ENCODE assay signal across 32 cellular contexts in genomic region chr9:98201749-98202148, GRCh38.
"Had no signal": no experiment of that assay in that cellular context is flagged by ENCODE, and none has a peak within 500 bp of the region (broad histone marks: within the 10 kb centered on the region; RNA-seq: fewer than 3 reads in every experiment).

No MANE protein-coding gene starts in this region.

- H3K27me3 ChIP-seq: adrenal gland, body of pancreas, esophagus muscularis mucosa, foreskin keratinocyte, gastrocnemius medialis had no signal

- H3K36me3 Mint-ChIP-seq: activated CD4-positive, alpha-beta memory T cell treated with anti-CD3 and anti-CD28 coated beads for 36 hours; activated CD8-positive, alpha-beta memory T cell treated with anti-CD3 and anti-CD28 coated beads, Interleukin-2, amount 10 ng/mL, durations not matched to agents 7 days and 5 days; activated naive CD4-positive, alpha-beta T cell treated with anti-CD3 and anti-CD28 coated beads, Interleukin-2, amount 50 U/mL, for 24 hours; activated naive CD8-positive, alpha-beta T cell treated with anti-CD3 and anti-CD28 coated beads for 36 hours had no signal

- H3K9me3 ChIP-seq: adrenal gland, body of pancreas, esophagus muscularis mucosa, gastrocnemius medialis had no signal

- ATAC-seq: activated CD4-positive, alpha-beta T cell treated with anti-CD3 and anti-CD28 coated beads for 36 hours; activated CD8-positive, alpha-beta memory T cell treated with anti-CD3 and anti-CD28 coated beads, Interleukin-2, amount 10 ng/mL, durations not matched to agents 7 days and 5 days; activated CD8-positive, alpha-beta T cell treated with anti-CD3 and anti-CD28 coated beads, Interleukin-2, amount 10 ng/mL, durations not matched to agents 7 days and 5 days; body of pancreas; effector memory CD8-positive, alpha-beta T cell; foreskin keratinocyte; gastrocnemius medialis had no signal

- H3K4me1 ChIP-seq: adrenal gland, body of pancreas, gastrocnemius medialis had no signal

- H3K4me3 ChIP-seq: adrenal gland, body of pancreas, esophagus muscularis mucosa, gastrocnemius medialis had no signal

- DNase-seq: activated CD4-positive, alpha-beta memory T cell treated with anti-CD3 and anti-CD28 coated beads for 36 hours; activated CD4-positive, alpha-beta T cell treated with anti-CD3 and anti-CD28 coated beads for 36 hours; activated CD4-positive, alpha-beta T cell treated with anti-CD3 and anti-CD28 coated beads, Interleukin-2, amount 10 ng/mL, durations not matched to agents 24 days and 14 days; activated CD4-positive, CD25-positive, alpha-beta regulatory T cell; activated CD4-positive, CD25-positive, alpha-beta regulatory T cell treated with anti-CD3 and anti-CD28 coated beads, Interleukin-2, amount 50 U/mL, for 72 hours; activated CD8-positive, alpha-beta memory T cell treated with anti-CD3 and anti-CD28 coated beads, Interleukin-2, amount 10 ng/mL, durations not matched to agents 7 days and 5 days; activated CD8-positive, alpha-beta memory T cell treated with anti-CD3 and anti-CD28 coated beads, Interleukin-2, amount 50 U/mL, for 4 hours; activated CD8-positive, alpha-beta T cell treated with anti-CD3 and anti-CD28 coated beads, Interleukin-2, amount 10 ng/mL, durations not matched to agents 7 days and 5 days; activated effector memory CD4-positive, alpha-beta T cell treated with anti-CD3 and anti-CD28 coated beads, Interleukin-2, amount 50 U/mL, for 16 hours; activated naive CD4-positive, alpha-beta T cell treated with anti-CD3 and anti-CD28 coated beads for 36 hours; activated naive CD8-positive, alpha-beta T cell treated with anti-CD3 and anti-CD28 coated beads for 36 hours; activated naive CD8-positive, alpha-beta T cell treated with anti-CD3 and anti-CD28 coated beads, Interleukin-2, amount 50 U/mL, for 24 hours; activated T-cell treated with anti-CD3 and anti-CD28 coated beads, Interleukin-2, amount 50 U/mL, for 1 hour; activated T-cell treated with anti-CD3 and anti-CD28 coated beads, Interleukin-2, amount 50 U/mL, for 48 hours; amygdala; aorta; body of pancreas; caudate nucleus; cortex of kidney; dermis blood vessel endothelial cell; effector CD4-positive, alpha-beta T cell; effector memory CD8-positive, alpha-beta T cell; erythroblast; foreskin keratinocyte; gastrocnemius medialis; glutamatergic neuron; T-helper 2 cell had no signal

- H3K36me3 ChIP-seq: adrenal gland, gastrocnemius medialis had no signal

- H3K9me3 Mint-ChIP-seq: activated CD4-positive, alpha-beta memory T cell treated with anti-CD3 and anti-CD28 coated beads for 36 hours; activated CD4-positive, alpha-beta T cell treated with anti-CD3 and anti-CD28 coated beads, Interleukin-2, amount 10 ng/mL, durations not matched to agents 24 days and 14 days; activated naive CD4-positive, alpha-beta T cell treated with anti-CD3 and anti-CD28 coated beads for 36 hours; activated naive CD4-positive, alpha-beta T cell treated with anti-CD3 and anti-CD28 coated beads, Interleukin-2, amount 50 U/mL, for 24 hours; activated naive CD8-positive, alpha-beta T cell treated with anti-CD3 and anti-CD28 coated beads for 36 hours; activated naive CD8-positive, alpha-beta T cell treated with anti-CD3 and anti-CD28 coated beads, Interleukin-2, amount 50 U/mL, for 24 hours; activated T-helper 1 cell treated with anti-CD3 and anti-CD28 coated beads, Interleukin-12 subunit alpha, Interleukin-12 subunit beta, Interleukin-2, Interleukin-4 antibody, amounts not matched to agents 30 ng/mL and 10 ng/mL and 1 ng/mL, durations not matched to agents 14 hours and 24 hours and 36 hours; activated T-helper 2 cell treated with anti-CD3 and anti-CD28 coated beads, Interferon-gamma antibody, Interleukin-2, Interleukin-4, amounts not matched to agents 10 μg/mL and 5 μg/mL and 100 μg/mL, durations not matched to agents 14 hours and 24 hours and 36 hours; effector memory CD8-positive, alpha-beta T cell had no signal

- H3K27me3 Mint-ChIP-seq: activated CD4-positive, alpha-beta memory T cell treated with anti-CD3 and anti-CD28 coated beads for 36 hours; activated CD4-positive, alpha-beta T cell treated with anti-CD3 and anti-CD28 coated beads for 36 hours; activated CD4-positive, alpha-beta T cell treated with anti-CD3 and anti-CD28 coated beads, Interleukin-2, amount 10 ng/mL, durations not matched to agents 24 days and 14 days; activated CD8-positive, alpha-beta memory T cell treated with anti-CD3 and anti-CD28 coated beads, Interleukin-2, amount 10 ng/mL, durations not matched to agents 7 days and 5 days; activated naive CD4-positive, alpha-beta T cell treated with anti-CD3 and anti-CD28 coated beads, Interleukin-2, amount 50 U/mL, for 24 hours; activated naive CD8-positive, alpha-beta T cell treated with anti-CD3 and anti-CD28 coated beads for 36 hours; activated naive CD8-positive, alpha-beta T cell treated with anti-CD3 and anti-CD28 coated beads, Interleukin-2, amount 50 U/mL, for 24 hours; effector memory CD8-positive, alpha-beta T cell had no signal

- H3K4me1 Mint-ChIP-seq: activated naive CD8-positive, alpha-beta T cell treated with anti-CD3 and anti-CD28 coated beads, Interleukin-2, amount 50 U/mL, for 24 hours had no signal

- H3K27ac ChIP-seq: body of pancreas, esophagus muscularis mucosa, foreskin keratinocyte, gastrocnemius medialis had no signal

- H3K4me3 Mint-ChIP-seq: activated CD4-positive, alpha-beta memory T cell treated with anti-CD3 and anti-CD28 coated beads for 36 hours; activated CD4-positive, alpha-beta T cell treated with anti-CD3 and anti-CD28 coated beads for 36 hours; activated CD4-positive, alpha-beta T cell treated with anti-CD3 and anti-CD28 coated beads, Interleukin-2, amount 10 ng/mL, durations not matched to agents 24 days and 14 days; activated CD8-positive, alpha-beta memory T cell treated with anti-CD3 and anti-CD28 coated beads, Interleukin-2, amount 10 ng/mL, durations not matched to agents 7 days and 5 days; activated CD8-positive, alpha-beta T cell treated with anti-CD3 and anti-CD28 coated beads, Interleukin-2, amount 10 ng/mL, durations not matched to agents 7 days and 5 days; activated naive CD4-positive, alpha-beta T cell treated with anti-CD3 and anti-CD28 coated beads for 36 hours; activated naive CD4-positive, alpha-beta T cell treated with anti-CD3 and anti-CD28 coated beads, Interleukin-2, amount 50 U/mL, for 24 hours; activated naive CD8-positive, alpha-beta T cell treated with anti-CD3 and anti-CD28 coated beads for 36 hours; activated naive CD8-positive, alpha-beta T cell treated with anti-CD3 and anti-CD28 coated beads, Interleukin-2, amount 50 U/mL, for 24 hours; activated T-helper 1 cell treated with anti-CD3 and anti-CD28 coated beads, Interleukin-12 subunit alpha, Interleukin-12 subunit beta, Interleukin-2, Interleukin-4 antibody, amounts not matched to agents 30 ng/mL and 10 ng/mL and 1 ng/mL, durations not matched to agents 14 hours and 24 hours and 36 hours; effector memory CD8-positive, alpha-beta T cell had no signal

- H3K27ac Mint-ChIP-seq: activated CD4-positive, alpha-beta memory T cell treated with anti-CD3 and anti-CD28 coated beads for 36 hours; activated CD4-positive, alpha-beta T cell treated with anti-CD3 and anti-CD28 coated beads for 36 hours; activated CD4-positive, alpha-beta T cell treated with anti-CD3 and anti-CD28 coated beads, Interleukin-2, amount 10 ng/mL, durations not matched to agents 24 days and 14 days; activated CD8-positive, alpha-beta memory T cell treated with anti-CD3 and anti-CD28 coated beads, Interleukin-2, amount 10 ng/mL, durations not matched to agents 7 days and 5 days; activated CD8-positive, alpha-beta T cell treated with anti-CD3 and anti-CD28 coated beads, Interleukin-2, amount 10 ng/mL, durations not matched to agents 7 days and 5 days; activated naive CD4-positive, alpha-beta T cell treated with anti-CD3 and anti-CD28 coated beads for 36 hours; activated naive CD4-positive, alpha-beta T cell treated with anti-CD3 and anti-CD28 coated beads, Interleukin-2, amount 50 U/mL, for 24 hours; activated naive CD8-positive, alpha-beta T cell treated with anti-CD3 and anti-CD28 coated beads for 36 hours; activated naive CD8-positive, alpha-beta T cell treated with anti-CD3 and anti-CD28 coated beads, Interleukin-2, amount 50 U/mL, for 24 hours; activated T-helper 1 cell treated with anti-CD3 and anti-CD28 coated beads, Interleukin-12 subunit alpha, Interleukin-12 subunit beta, Interleukin-2, Interleukin-4 antibody, amounts not matched to agents 30 ng/mL and 10 ng/mL and 1 ng/mL, durations not matched to agents 14 hours and 24 hours and 36 hours; activated T-helper 2 cell treated with anti-CD3 and anti-CD28 coated beads, Interferon-gamma antibody, Interleukin-2, Interleukin-4, amounts not matched to agents 10 μg/mL and 5 μg/mL and 100 μg/mL, durations not matched to agents 14 hours and 24 hours and 36 hours had no signal
